1 cellular context compared by ENCODE assay signal in genomic region chr3:126750760-126751129, GRCh38.
TF ChIP-seq lines count a peak whose summit lies in the region.

No MANE protein-coding gene starts in this region.

TF ChIP-seq in H1, 55 proteins besides CTCF, POLR2A, EP300 and RAD21:
- TF ChIP-seq SRF (IDR thresholded peaks at IDR 0.05; ENCODE audit: low read depth, low read length), result no peak
- TF ChIP-seq RFX5 (IDR thresholded peaks at IDR 0.05; ENCODE audit: borderline replicate concordance, low read depth, low read length), result no peak
- no peak for TF ChIP-seq MAFK (IDR thresholded peaks at IDR 0.05; ENCODE audit: low read depth, low read length)
- TF ChIP-seq HDAC2 (IDR thresholded peaks at IDR 0.05; ENCODE audit: borderline replicate concordance in 1 of 2, low read depth in 2 of 2, low read length in 2 of 2), result no peak
- no peak for TF ChIP-seq RXRA (IDR thresholded peaks at IDR 0.05; ENCODE audit: insufficient read depth, low read depth, low read length)
- TF ChIP-seq SIX5 (IDR thresholded peaks at IDR 0.05; ENCODE audit: low read depth, low read length), result no peak
- TF ChIP-seq TBP (IDR thresholded peaks at IDR 0.05; ENCODE audit: low read depth, low read length), result no peak
- TF ChIP-seq RNF2 (IDR thresholded peaks at IDR 0.05; ENCODE audit: borderline replicate concordance, low read depth, low read length, missing control alignments, poor library complexity, severe bottlenecking), result no peak
- TF ChIP-seq BCL11A (IDR thresholded peaks at IDR 0.05; ENCODE audit: low read depth in 2 of 2, low read length in 2 of 2), result no peak
- TF ChIP-seq CHD7 (IDR thresholded peaks at IDR 0.05; ENCODE audit: insufficient replicate concordance, low read length), result no peak
- no peak for TF ChIP-seq SIN3A (conservative IDR thresholded peaks at IDR 0.05 in 1 of 2, IDR thresholded peaks at IDR 0.05 in 1 of 2; ENCODE audit: low read depth in 1 of 2, low read length in 2 of 2)
- no peak for TF ChIP-seq CHD2 (IDR thresholded peaks at IDR 0.05; ENCODE audit: low read length)
- no peak for TF ChIP-seq SP4 (IDR thresholded peaks at IDR 0.05; ENCODE audit: low read length)
- no peak for TF ChIP-seq TEAD4 (IDR thresholded peaks at IDR 0.05; ENCODE audit: low read depth, low read length)
